Comparison of ENCODE assay signal across 33 cellular contexts in genomic region chr7:5666361-5666760, GRCh38.
A peak's percentile ranks its signal among the peaks of the same experiment; 100 is the strongest.
DNase-seq lines count a peak whose midpoint lies in the region; ATAC-seq and TF ChIP-seq lines count a peak whose summit lies in the region.
"Had no signal": no experiment of that assay in that cellular context is flagged by ENCODE, and none has a peak within 500 bp of the region (broad histone marks: within the 10 kb centered on the region; RNA-seq: fewer than 3 reads in every experiment).

No MANE protein-coding gene starts in this region.

- peaks cover 6% of the 10 kb centered on the region; the same call in 2 of the 3 replicates for H3K36me3 Mint-ChIP-seq in GM23338 (ENCODE audit: low read depth)

- H3K4me3 Mint-ChIP-seq in GM23338 = no peak overlapping the region
- H3K4me3 Mint-ChIP-seq: activated CD8-positive, alpha-beta memory T cell treated with anti-CD3 and anti-CD28 coated beads, Interleukin-2, amount 10 ng/mL, durations not matched to agents 7 days and 5 days; activated naive CD4-positive, alpha-beta T cell treated with anti-CD3 and anti-CD28 coated beads, Interleukin-2, amount 10 ng/mL, durations not matched to agents 7 days and 5 days; activated T-cell treated with anti-CD3 and anti-CD28 coated beads, Interleukin-2, amount 50 U/mL, for 72 hours; dendritic cell treated with granulocyte-macrophage colony-stimulating factor and Interleukin-4, amounts not matched to agents 40 ng/mL and 50 ng/mL, for 4 days; immature natural killer cell had no signal

- peak; percentile 65 for ATAC-seq in GM23338
- ATAC-seq in GM18867 (IDR thresholded peaks at IDR 0.05; ENCODE audit: unreplicated experiment) = no peak
- ATAC-seq: activated CD8-positive, alpha-beta memory T cell treated with anti-CD3 and anti-CD28 coated beads, Interleukin-2, amount 10 ng/mL, durations not matched to agents 7 days and 5 days; activated T-cell treated with anti-CD3 and anti-CD28 coated beads, Interleukin-2, amount 50 U/mL, for 72 hours had no signal

- no peak for TF ChIP-seq POLR2A in esophagus muscularis mucosa (IDR thresholded peaks at IDR 0.05; ENCODE audit: low read depth)
- TF ChIP-seq POLR2A in prostate gland (IDR thresholded peaks at IDR 0.05) = no peak

- in situ Hi-C loops in ACHN (cut with HindIII; ENCODE audit: low pct_ligation_motif_present, low pct_unique_long_range_greater_than_20kb, low sequenced_read_pairs) = no loop called here

- no peaks in the 10 kb centered on the region; the same call in 1 of the 2 replicates for H3K36me3 ChIP-seq in GM23338 (ENCODE audit: insufficient read depth)
- peaks cover 0 to 22% (median 20%) of the 10 kb centered on the region in 4 donors for H3K36me3 ChIP-seq in esophagus muscularis mucosa
- H3K36me3 ChIP-seq in neutrophil = peaks cover under 1% of the 10 kb centered on the region
- no peaks in the 10 kb centered on the region for H3K36me3 ChIP-seq in prostate gland

- H3K4me1 ChIP-seq in GM23338 (ENCODE audit: insufficient read depth) (peaks cover 7% of the 10 kb centered on the region; the same call in 1 of the 2 replicates), esophagus muscularis mucosa (peaks cover 16 to 93% (median 77%) of the 10 kb centered on the region in 4 donors), neutrophil (ENCODE audit: control insufficient read depth in 1 of 2, insufficient read depth in 1 of 2, low read depth in 1 of 2, low read length in 1 of 2) (peaks cover 64 to 73% of the 10 kb centered on the region in 2 experiments), prostate gland (replicated peaks) (peaks cover 5% of the 10 kb centered on the region)

- 75% methylated on average over 6 of the region's 6 CpGs for WGBS in esophagus muscularis mucosa
- WGBS in prostate gland = 87% methylated on average over 6 of the region's 6 CpGs

- H3K27me3 ChIP-seq in GM23338 (ENCODE audit: insufficient read depth) (no peaks in the 10 kb centered on the region), esophagus muscularis mucosa (no peaks in the 10 kb centered on the region), neutrophil (no peaks in the 10 kb centered on the region), prostate gland (replicated peaks; ENCODE audit: insufficient read depth) (no peaks in the 10 kb centered on the region)
- H3K27me3 ChIP-seq: BLaER1, stomach, tibial nerve had no signal

- H3K27ac ChIP-seq in GM23338 (ENCODE audit: low read depth) = peak overlapping the region; percentile 81
- H3K27ac ChIP-seq in esophagus muscularis mucosa (replicated peaks in 1 of 4) = peak overlapping the region; percentile 29 to 96 (median 72)
- H3K27ac ChIP-seq in neutrophil = peak overlapping the region; percentile 93
- no peak overlapping the region for H3K27ac ChIP-seq in prostate gland
- H3K27ac ChIP-seq: BLaER1, PC-9, tibial nerve, WERI-Rb-1 had no signal

- no peak overlapping the region for H3K4me2 ChIP-seq in GM23338
- H3K4me2 ChIP-seq: BLaER1, PC-9 had no signal

- H3K4me3 ChIP-seq in GM23338 (no peak overlapping the region), esophagus muscularis mucosa (no peak overlapping the region), neutrophil (ENCODE audit: low read depth in 1 of 2, low read length in 1 of 2) (no peak overlapping the region), prostate gland (no peak overlapping the region)
- H3K4me3 ChIP-seq: BLaER1, PC-9, stomach, tibial nerve had no signal

- no peak for TF ChIP-seq CTCF in GM23338 (conservative IDR thresholded peaks at IDR 0.05; ENCODE audit: low read depth in 2 of 2)
- no peak for TF ChIP-seq CTCF in esophagus muscularis mucosa (IDR thresholded peaks at IDR 0.05)
- no peak for TF ChIP-seq CTCF in neutrophil (IDR thresholded peaks at IDR 0.05)
- no peak for TF ChIP-seq CTCF in prostate gland (IDR thresholded peaks at IDR 0.05)

- H4K20me1 ChIP-seq in GM23338 (replicated peaks; ENCODE audit: insufficient read depth) = no peaks in the 10 kb centered on the region

- H3K4me1 Mint-ChIP-seq in GM23338 = peaks cover 28% of the 10 kb centered on the region

- peaks cover 10% of the 10 kb centered on the region; the same call in 1 of the 2 replicates for H3F3A ChIP-seq in GM23338 (replicated peaks; ENCODE audit: low read depth)

- H3K9me3 Mint-ChIP-seq in GM23338 = no peaks in the 10 kb centered on the region
- H3K9me3 Mint-ChIP-seq: activated naive CD4-positive, alpha-beta T cell treated with anti-CD3 and anti-CD28 coated beads, Interleukin-2, amount 10 ng/mL, durations not matched to agents 7 days and 5 days; activated T-cell treated with anti-CD3 and anti-CD28 coated beads, Interleukin-2, amount 50 U/mL, for 72 hours; dendritic cell treated with granulocyte-macrophage colony-stimulating factor and Interleukin-4, amounts not matched to agents 40 ng/mL and 50 ng/mL, for 4 days; immature natural killer cell had no signal

- peak overlapping the region; percentile 25; the same call in 1 of the 2 replicates for H3K27ac Mint-ChIP-seq in GM23338
- H3K27ac Mint-ChIP-seq: activated CD8-positive, alpha-beta memory T cell treated with anti-CD3 and anti-CD28 coated beads, Interleukin-2, amount 10 ng/mL, durations not matched to agents 7 days and 5 days; activated naive CD4-positive, alpha-beta T cell treated with anti-CD3 and anti-CD28 coated beads, Interleukin-2, amount 10 ng/mL, durations not matched to agents 7 days and 5 days; activated T-cell treated with anti-CD3 and anti-CD28 coated beads, Interleukin-2, amount 50 U/mL, for 72 hours had no signal

- no peak overlapping the region for H2AFZ ChIP-seq in GM23338
- H2AFZ ChIP-seq: PC-9 had no signal

- DNase-seq in GM23338 (ENCODE audit: low spot score) = no peak
- DNase-seq in NCI-H345 (lab: John Stamatoyannopoulos, UW) = peak; percentile 8
- DNase-seq in esophagus muscularis mucosa (ENCODE audit: extremely low spot score) = no peak
- no peak for DNase-seq in prostate gland (ENCODE audit: low spot score)
- no peak for DNase-seq in ACHN
- DNase-seq in head of caudate nucleus = no peak
- DNase-seq: activated CD4-positive, alpha-beta T cell treated with anti-CD3 and anti-CD28 coated beads, Interleukin-2, amount 50 U/mL, for 1 hour; activated CD8-positive, alpha-beta memory T cell treated with anti-CD3 and anti-CD28 coated beads, Interleukin-2, amount 10 ng/mL, durations not matched to agents 7 days and 5 days; activated naive CD4-positive, alpha-beta T cell treated with anti-CD3 and anti-CD28 coated beads, Interleukin-2, amount 10 ng/mL, durations not matched to agents 7 days and 5 days; activated T-cell treated with anti-CD3 and anti-CD28 coated beads, Interleukin-2, amount 50 U/mL, for 72 hours; anterior cingulate cortex; caudate nucleus; COR-L47; DMS53; GF-D8; hypothalamus; immature natural killer cell; Kasumi-1; NCI-H2171 treated with DMSO at 0.1 percent for 48 hours; NCI-H526; NK-92 treated with Interleukin-12 subunit alpha and Interleukin-12 subunit beta, amount 100 ng/mL, for 24 hours; occipital lobe; PC-9; SHP77; small intestine; stomach; T1000; WERI-Rb-1 had no signal

- H3K9me3 ChIP-seq in esophagus muscularis mucosa = no peaks in the 10 kb centered on the region
- H3K9me3 ChIP-seq in neutrophil = no peaks in the 10 kb centered on the region
- no peaks in the 10 kb centered on the region for H3K9me3 ChIP-seq in prostate gland
- H3K9me3 ChIP-seq: BLaER1, stomach, tibial nerve had no signal

- H3K79me2 ChIP-seq in GM23338 (replicated peaks; ENCODE audit: insufficient read depth) = no peaks in the 10 kb centered on the region

- no peaks in the 10 kb centered on the region for H3K9me2 ChIP-seq in GM23338 (ENCODE audit: insufficient read depth)

- no peak for TF ChIP-seq EP300 in esophagus muscularis mucosa (IDR thresholded peaks at IDR 0.05)

- intact Hi-C loops in esophagus muscularis mucosa (cut with DNase I) = loop anchor here (5.0 kb wide), 2 partner anchors 36 to 174 kb away; no protein-coding TSS in a partner anchor
- intact Hi-C loops in prostate gland (cut with DNase I) = loop anchor here (5.0 to 10.0 kb wide), 2 partner anchors 36 to 432 kb away; no protein-coding TSS in a partner anchor
- intact Hi-C loops in head of caudate nucleus (cut with DNase I) = no loop called here

- peaks cover 6% of the 10 kb centered on the region for H3K27me3 Mint-ChIP-seq in GM23338 (ENCODE audit: insufficient read depth, low read depth, poor library complexity)
- H3K27me3 Mint-ChIP-seq: activated CD8-positive, alpha-beta memory T cell treated with anti-CD3 and anti-CD28 coated beads, Interleukin-2, amount 10 ng/mL, durations not matched to agents 7 days and 5 days; activated naive CD4-positive, alpha-beta T cell treated with anti-CD3 and anti-CD28 coated beads, Interleukin-2, amount 10 ng/mL, durations not matched to agents 7 days and 5 days; dendritic cell treated with granulocyte-macrophage colony-stimulating factor and Interleukin-4, amounts not matched to agents 40 ng/mL and 50 ng/mL, for 4 days had no signal

TF ChIP-seq in GM23338, 12 proteins besides CTCF, POLR2A, EP300 and RAD21 (continues in another document):
- no peak for TF ChIP-seq POLR2AphosphoS5 (IDR thresholded peaks at IDR 0.05; ENCODE audit: low read depth)
- no peak for TF ChIP-seq CREB1 (CRISPR knock-in tag; IDR thresholded peaks at IDR 0.05; ENCODE audit: low read depth)
- no peak for TF ChIP-seq NANOG (IDR thresholded peaks at IDR 0.05; ENCODE audit: borderline replicate concordance)
- TF ChIP-seq ZNF114 (CRISPR knock-in tag; IDR thresholded peaks at IDR 0.05) = no peak

Comparison
In these comparisons a context has a peak if more than half of its experiments do, and no peak if none do; other contexts are left out.
1. H3K27ac ChIP-seq: peak in GM23338 (single experiment), esophagus muscularis mucosa (4 of 4) and neutrophil (single experiment); none in prostate gland (0 of 2).